ENCODE assay signal across 8 cellular contexts in genomic region chr13:100392709-100393630, GRCh38.
A peak's percentile ranks its signal among the peaks of the same experiment; 100 is the strongest.
DNase-seq lines count a peak whose midpoint lies in the region; ATAC-seq and TF ChIP-seq lines count a peak whose summit lies in the region.

No MANE protein-coding gene starts in this region.

- peak; percentile 77 to 80 for ATAC-seq in CD4-positive, CD25-positive, alpha-beta regulatory T cell (ENCODE audit: low read depth in 2 of 2)
- peak; percentile 74 to 81 for ATAC-seq in activated T-cell treated with anti-CD3 and anti-CD28 coated beads, Interleukin-2, amount 50 U/mL, for 4 hours
- ATAC-seq in psoas muscle, result peak; percentile 85 to 98 (median 97)

- H3K4me3 ChIP-seq in CD4-positive, CD25-positive, alpha-beta regulatory T cell (ENCODE audit: low read depth, low read length), result no peak overlapping the region
- no peak overlapping the region for H3K4me3 ChIP-seq in fibroblast of villous mesenchyme (ENCODE audit: low read depth, low read length)
- no peak overlapping the region for H3K4me3 ChIP-seq in psoas muscle
- no peak overlapping the region for H3K4me3 ChIP-seq in uterus

- peaks cover 5 to 32% (median 16%) of the 10 kb centered on the region in 4 donors for H3K4me1 Mint-ChIP-seq in CD4-positive, CD25-positive, alpha-beta regulatory T cell
- peaks cover 25% of the 10 kb centered on the region for H3K4me1 Mint-ChIP-seq in activated T-cell treated with anti-CD3 and anti-CD28 coated beads, Interleukin-2, amount 50 U/mL, for 4 hours (ENCODE audit: low read depth)

- WGBS in psoas muscle, 3 donors, result 62 to 74% (median 65%) methylated on average over 12 of the region's 12 CpGs

- H3K27ac Mint-ChIP-seq in CD4-positive, CD25-positive, alpha-beta regulatory T cell, result peak overlapping the region in 1 of 3 donors; percentile 88

- DNase-seq in CD4-positive, CD25-positive, alpha-beta regulatory T cell, result peak in 1 of 3 donors; percentile 72
- DNase-seq in HCEC 1CT, result peak; percentile 99
- peak; percentile 69 to 89 for DNase-seq in NOMO-1 (lab: John Stamatoyannopoulos, UW; ENCODE audit: unreplicated experiment in 2 of 2)
- DNase-seq in activated T-cell treated with anti-CD3 and anti-CD28 coated beads, Interleukin-2, amount 50 U/mL, for 4 hours, result peak; percentile 54
- peak; percentile 100 for DNase-seq in fibroblast of villous mesenchyme (ENCODE audit: low read depth)
- DNase-seq in psoas muscle, result peak; percentile 62 to 75
- DNase-seq in uterus, result peak; percentile 85 to 95
- DNase-seq in NCI-H2029 (lab: John Stamatoyannopoulos, UW), result no peak

- H3K9me3 ChIP-seq in CD4-positive, CD25-positive, alpha-beta regulatory T cell (ENCODE audit: control insufficient read depth in 2 of 2, low read length in 2 of 2), result no peaks in the 10 kb centered on the region
- H3K9me3 ChIP-seq in psoas muscle, result no peaks in the 10 kb centered on the region
- H3K9me3 ChIP-seq in uterus, result no peaks in the 10 kb centered on the region

- H3K27me3 ChIP-seq in CD4-positive, CD25-positive, alpha-beta regulatory T cell (ENCODE audit: control insufficient read depth, insufficient read depth, low read length), result no peaks in the 10 kb centered on the region
- H3K27me3 ChIP-seq in psoas muscle (ENCODE audit: insufficient read depth in 3 of 3, low read length in 2 of 3) (no peaks in the 10 kb centered on the region), uterus (no peaks in the 10 kb centered on the region)

- no peaks in the 10 kb centered on the region for H3K27me3 Mint-ChIP-seq in CD4-positive, CD25-positive, alpha-beta regulatory T cell
- no peaks in the 10 kb centered on the region for H3K27me3 Mint-ChIP-seq in activated T-cell treated with anti-CD3 and anti-CD28 coated beads, Interleukin-2, amount 50 U/mL, for 4 hours (ENCODE audit: low read depth)

- H3K9me3 Mint-ChIP-seq in CD4-positive, CD25-positive, alpha-beta regulatory T cell, result peaks cover 0 to 2% (median 0%) of the 10 kb centered on the region in 7 donors
- H3K9me3 Mint-ChIP-seq in activated T-cell treated with anti-CD3 and anti-CD28 coated beads, Interleukin-2, amount 50 U/mL, for 4 hours, result no peaks in the 10 kb centered on the region

- peaks cover 7% of the 10 kb centered on the region for H3K4me1 ChIP-seq in CD4-positive, CD25-positive, alpha-beta regulatory T cell (ENCODE audit: control insufficient read depth, insufficient read depth, low read length, poor library complexity, severe bottlenecking)
- H3K4me1 ChIP-seq in psoas muscle, result no peaks in the 10 kb centered on the region
- H3K4me1 ChIP-seq in uterus, result peaks cover 0 to 4% of the 10 kb centered on the region in 2 donors

- no peaks in the 10 kb centered on the region for H3K36me3 ChIP-seq in CD4-positive, CD25-positive, alpha-beta regulatory T cell (ENCODE audit: control insufficient read depth, insufficient read depth, low read length)
- no peaks in the 10 kb centered on the region for H3K36me3 ChIP-seq in psoas muscle (ENCODE audit: insufficient read depth in 1 of 2, low read depth in 1 of 2)
- no peaks in the 10 kb centered on the region for H3K36me3 ChIP-seq in uterus

- peaks cover 4% of the 10 kb centered on the region for H3K36me3 Mint-ChIP-seq in CD4-positive, CD25-positive, alpha-beta regulatory T cell
- no peaks in the 10 kb centered on the region for H3K36me3 Mint-ChIP-seq in activated T-cell treated with anti-CD3 and anti-CD28 coated beads, Interleukin-2, amount 50 U/mL, for 4 hours (ENCODE audit: insufficient read depth)

- TF ChIP-seq CTCF in fibroblast of villous mesenchyme (IDR thresholded peaks at IDR 0.05; ENCODE audit: insufficient read depth, low read depth, low read length) (no peak), psoas muscle (IDR thresholded peaks at IDR 0.05) (no peak), uterus (IDR thresholded peaks at IDR 0.05) (no peak)

- intact Hi-C loops in psoas muscle (cut with DNase I), result no loop called here
- intact Hi-C loops in uterus (cut with DNase I; ENCODE audit: low total_unique reads), result no loop called here

- TF ChIP-seq POLR2A in uterus (IDR thresholded peaks at IDR 0.05), result no peak

- no peak overlapping the region for H3K4me3 Mint-ChIP-seq in CD4-positive, CD25-positive, alpha-beta regulatory T cell
- no peak overlapping the region for H3K4me3 Mint-ChIP-seq in activated T-cell treated with anti-CD3 and anti-CD28 coated beads, Interleukin-2, amount 50 U/mL, for 4 hours

- no peak overlapping the region for H3K27ac ChIP-seq in CD4-positive, CD25-positive, alpha-beta regulatory T cell (ENCODE audit: insufficient read depth, low read length, poor library complexity, severe bottlenecking)
- peak overlapping the region; percentile 62 for H3K27ac ChIP-seq in psoas muscle
- peak overlapping the region; percentile 79 to 84 for H3K27ac ChIP-seq in uterus
